In genomic region chr11:65026810-65027209, GRCh38 we compare ENCODE assay signal across 9 cellular contexts. TPM values are rescaled to one million over a fixed set of nuclear protein-coding genes. Genes with fewer than 3 reads are reported as not detected.
DNase-seq lines count a peak whose midpoint lies in the region; ATAC-seq, FAIRE-seq and TF ChIP-seq lines count a peak whose summit lies in the region.
"Had no signal": no experiment of that assay in that cellular context is flagged by ENCODE, and none has a peak within 500 bp of the region (broad histone marks: within the 10 kb centered on the region; RNA-seq: fewer than 3 reads in every experiment).

No MANE protein-coding gene starts in this region.

- no peak for DNase-seq in activated naive CD4-positive, alpha-beta T cell treated with anti-CD3 and anti-CD28 coated beads for 36 hours
- no peak for DNase-seq in activated naive CD4-positive, alpha-beta T cell treated with Interleukin-2 at 50 U/mL for 16 hours
- no peak for DNase-seq in astrocyte (ENCODE audit: low read depth)
- DNase-seq in lower lobe of right lung = no peak
- no peak for DNase-seq in tibial nerve (ENCODE audit: low spot score in 2 of 2)
- no peak for DNase-seq in DMS114 treated with DMSO at 0.1 percent for 48 hours (lab: John Stamatoyannopoulos, UW; ENCODE audit: unreplicated experiment)

- H3K4me1 ChIP-seq in astrocyte (ENCODE audit: insufficient read depth, low read length) (no peaks in the 10 kb centered on the region), lower lobe of right lung (peaks cover 21% of the 10 kb centered on the region), tibial nerve (peaks cover 0 to 27% (median 11%) of the 10 kb centered on the region in 4 donors)

- peak overlapping the region; percentile 79 for H3K4me3 Mint-ChIP-seq in activated naive CD4-positive, alpha-beta T cell treated with anti-CD3 and anti-CD28 coated beads for 36 hours
- H3K4me3 Mint-ChIP-seq in astrocyte (ENCODE audit: unreplicated experiment) = peak overlapping the region; percentile 77

- no peaks in the 10 kb centered on the region for H4K20me1 ChIP-seq in astrocyte (ENCODE audit: insufficient read depth, low read length)

- no peaks in the 10 kb centered on the region for H3K79me2 ChIP-seq in astrocyte (ENCODE audit: insufficient read depth, low read length)

- ATAC-seq in lower lobe of right lung = no peak
- no peak for ATAC-seq in GM21381 (IDR thresholded peaks at IDR 0.05; ENCODE audit: unreplicated experiment)
- no peak for ATAC-seq in GM18858 (IDR thresholded peaks at IDR 0.05; ENCODE audit: unreplicated experiment)

- H3K27ac ChIP-seq in astrocyte (ENCODE audit: low read depth, low read length) = peak overlapping the region; percentile 0
- peak overlapping the region; percentile 83 for H3K27ac ChIP-seq in lower lobe of right lung
- H3K27ac ChIP-seq in tibial nerve = peak overlapping the region; percentile 84 to 92 (median 90)

- TF ChIP-seq CTCF in astrocyte (IDR thresholded peaks at IDR 0.05; ENCODE audit: insufficient read depth, low read depth, low read length) (no peak), lower lobe of right lung (IDR thresholded peaks at IDR 0.05) (no peak), tibial nerve (IDR thresholded peaks at IDR 0.05) (no peak)

- peak overlapping the region; percentile 82 for H3K4me2 ChIP-seq in astrocyte (ENCODE audit: low read length)

- FAIRE-seq in astrocyte (lab: Jason Lieb, UNC) = no peak

- H3K9me3 ChIP-seq in astrocyte (ENCODE audit: insufficient read depth, low read depth, low read length) (no peaks in the 10 kb centered on the region), lower lobe of right lung (no peaks in the 10 kb centered on the region), tibial nerve (no peaks in the 10 kb centered on the region)

- WGBS in tibial nerve, 2 donors = 53 to 58% methylated on average over 10 of the region's 10 CpGs

- no peaks in the 10 kb centered on the region for H3K36me3 Mint-ChIP-seq in activated naive CD4-positive, alpha-beta T cell treated with anti-CD3 and anti-CD28 coated beads for 36 hours (ENCODE audit: low read depth)
- peaks cover 11% of the 10 kb centered on the region for H3K36me3 Mint-ChIP-seq in astrocyte (ENCODE audit: low read depth, unreplicated experiment)

- H2AFZ ChIP-seq in astrocyte (ENCODE audit: low read depth, low read length) = peak overlapping the region; percentile 88

- intact Hi-C loops in activated naive CD4-positive, alpha-beta T cell treated with anti-CD3 and anti-CD28 coated beads for 36 hours (cut with micrococcal nuclease) = loop anchor here (1.0 to 2.0 kb wide), 6 partner anchors 13 to 110 kb away; partner anchors contain the start of genes ATG2A, CDCA5, VPS51 and ZFPL1
- intact Hi-C loops in lower lobe of right lung (cut with DNase I) = no loop called here

- H3K9ac ChIP-seq in astrocyte (ENCODE audit: low read length) = peak overlapping the region; percentile 74

- TF ChIP-seq EP300 in tibial nerve (IDR thresholded peaks at IDR 0.05) = no peak

- no peaks in the 10 kb centered on the region for H3K9me3 Mint-ChIP-seq in activated naive CD4-positive, alpha-beta T cell treated with anti-CD3 and anti-CD28 coated beads for 36 hours
- no peaks in the 10 kb centered on the region for H3K9me3 Mint-ChIP-seq in astrocyte (ENCODE audit: unreplicated experiment)

- CTCF ChIA-PET in activated naive CD4-positive, alpha-beta T cell treated with anti-CD3 and anti-CD28 coated beads for 36 hours (lab: Charles Lee) = interaction anchor here (0.6 to 2.9 kb wide), 4 partner anchors 12 to 86 kb away, joined by 3 to 22 read pairs (median 4); partner anchors contain the start of gene ARL2

- H3K4me1 Mint-ChIP-seq in activated naive CD4-positive, alpha-beta T cell treated with anti-CD3 and anti-CD28 coated beads for 36 hours (ENCODE audit: low read depth) = peaks cover 19% of the 10 kb centered on the region
- H3K4me1 Mint-ChIP-seq in astrocyte (ENCODE audit: low read depth, unreplicated experiment) = no peaks in the 10 kb centered on the region

- peak overlapping the region; percentile 82 for H3K27ac Mint-ChIP-seq in activated naive CD4-positive, alpha-beta T cell treated with anti-CD3 and anti-CD28 coated beads for 36 hours
- H3K27ac Mint-ChIP-seq in astrocyte (ENCODE audit: unreplicated experiment) = no peak overlapping the region

- TF ChIP-seq POLR2A in tibial nerve (IDR thresholded peaks at IDR 0.05) = no peak

- no peaks in the 10 kb centered on the region for H3K27me3 ChIP-seq in astrocyte (ENCODE audit: insufficient read depth, low read length)
- no peaks in the 10 kb centered on the region for H3K27me3 ChIP-seq in lower lobe of right lung (ENCODE audit: low read depth)
- H3K27me3 ChIP-seq in tibial nerve = no peaks in the 10 kb centered on the region

- H3K4me3 ChIP-seq in astrocyte (ENCODE audit: insufficient read depth, low read depth, low read length) (peak overlapping the region; percentile 69), lower lobe of right lung (peak overlapping the region; percentile 63), tibial nerve (peak overlapping the region; percentile 40 to 83 (median 72))

- H3K36me3 ChIP-seq in astrocyte (ENCODE audit: insufficient read depth, low read length) (no peaks in the 10 kb centered on the region), lower lobe of right lung (peaks cover 12% of the 10 kb centered on the region), tibial nerve (peaks cover 0 to 25% (median 0%) of the 10 kb centered on the region in 3 donors)

- no peaks in the 10 kb centered on the region for H3K27me3 Mint-ChIP-seq in activated naive CD4-positive, alpha-beta T cell treated with anti-CD3 and anti-CD28 coated beads for 36 hours (ENCODE audit: low read depth)
- H3K27me3 Mint-ChIP-seq in astrocyte (ENCODE audit: low read depth, unreplicated experiment) = peaks cover 2% of the 10 kb centered on the region

RNA-seq across cellular contexts. Expression of gene SNX15, which starts 0.4 kb away (rescaled TPM):
- total RNA-seq in activated naive CD4-positive, alpha-beta T cell treated with anti-CD3 and anti-CD28 coated beads for 36 hours = 1 to 10 TPM; 8.9 to 9.4 TPM
- total RNA-seq in astrocyte (15.4 and 18.5 TPM in 2 replicates), lower lobe of right lung (25.4 TPM), tibial nerve (10 to 100 TPM; 17.1 to 33.3 (median 24.2) TPM)

RNA-seq across cellular contexts. Expression of gene ARL2, which starts 12.8 kb away (rescaled TPM):
- total RNA-seq in activated naive CD4-positive, alpha-beta T cell treated with anti-CD3 and anti-CD28 coated beads for 36 hours = 100 to 1,000 TPM; 134 to 135 TPM
- total RNA-seq in astrocyte = 41.7 and 47.6 TPM in 2 replicates
- 74.1 TPM for total RNA-seq in lower lobe of right lung
- 100 to 1,000 TPM; 174 to 267 (median 193) TPM for total RNA-seq in tibial nerve

RNA-seq across cellular contexts. Expression of gene SAC3D1, which starts 14.2 kb away (rescaled TPM):
- 10 to 100 TPM; 19.2 to 20.3 TPM for total RNA-seq in activated naive CD4-positive, alpha-beta T cell treated with anti-CD3 and anti-CD28 coated beads for 36 hours
- 13.8 and 14.6 TPM in 2 replicates for total RNA-seq in astrocyte
- total RNA-seq in lower lobe of right lung = 12.6 TPM
- 10 to 100 TPM; 10.6 to 16.3 (median 14.1) TPM for total RNA-seq in tibial nerve

RNA-seq across cellular contexts. Expression of gene BATF2, which starts 30.0 kb away (rescaled TPM):
- total RNA-seq in activated naive CD4-positive, alpha-beta T cell treated with anti-CD3 and anti-CD28 coated beads for 36 hours = not detected
- 4.5 and 5.0 TPM in 2 replicates for total RNA-seq in astrocyte
- total RNA-seq in lower lobe of right lung = 8.6 TPM
- 1 to 10 TPM in 3 of 4 donors, under 1 TPM in 1; 0.63 to 9.6 (median 1.5) TPM for total RNA-seq in tibial nerve
- total RNA-seq: Daoy had no signal

RNA-seq across cellular contexts. Expression of gene NAALADL1, which starts 31.5 kb away (rescaled TPM):
- 10 to 100 TPM in 1 of 2 experiments, 1 to 10 TPM in 1; 8.5 to 10.2 TPM for total RNA-seq in activated naive CD4-positive, alpha-beta T cell treated with anti-CD3 and anti-CD28 coated beads for 36 hours
- not detected in 2 replicates for total RNA-seq in astrocyte
- 12.2 TPM for total RNA-seq in lower lobe of right lung
- total RNA-seq in tibial nerve = 10 to 100 TPM; 18.6 to 38.9 (median 29.1) TPM
- total RNA-seq: Daoy had no signal

Comparison
In these comparisons a context has a peak if more than half of its experiments do, and no peak if none do; other contexts are left out.
1. H3K27ac ChIP-seq: peak in every context shown above with its lines; median percentile 90 in tibial nerve; 83 in lower lobe of right lung; 0 in astrocyte.